27 cellular contexts compared by ENCODE assay signal in the genomic region with DNA sequence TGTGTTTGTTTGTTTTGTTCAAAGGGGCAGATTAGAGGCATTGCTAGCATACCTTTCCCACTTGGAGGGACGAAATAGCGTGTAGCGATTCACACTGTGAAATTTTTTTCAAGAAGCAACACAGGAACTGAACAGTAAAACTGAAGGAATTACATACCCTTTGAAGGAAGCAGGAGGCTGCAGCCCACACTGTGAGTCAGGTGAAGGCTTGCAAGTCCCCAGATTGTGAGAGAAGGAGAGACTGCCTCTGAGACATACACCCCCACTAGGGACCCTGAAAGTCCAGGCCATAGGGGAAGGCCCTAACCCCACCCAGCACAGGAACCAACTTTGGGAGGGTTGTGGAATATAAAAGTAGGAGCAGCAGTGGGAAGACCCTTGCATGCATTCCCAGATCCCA.
DNase-seq lines count a peak whose midpoint lies in the region; ATAC-seq, FAIRE-seq and TF ChIP-seq lines count a peak whose summit lies in the region.
"Had no signal": no experiment of that assay in that cellular context is flagged by ENCODE, and none has a peak within 500 bp of the region (broad histone marks: within the 10 kb centered on the region; RNA-seq: fewer than 3 reads in every experiment).

No MANE protein-coding gene starts in this region.

- no peak for ATAC-seq in GM21367 (IDR thresholded peaks at IDR 0.05; ENCODE audit: unreplicated experiment)
- ATAC-seq: activated CD8-positive, alpha-beta T cell treated with anti-CD3 and anti-CD28 coated beads for 36 hours; left ventricle myocardium superior; right lobe of liver had no signal

- WGBS in mesodermal cell (ENCODE audit: insufficient coverage in 2 of 2), 2 experiments: 56% methylated on average over 3 of the region's 3 CpGs; no CpG with 5 or more reads in 1 of the 2 experiments

- H3K9ac ChIP-seq in ES-I3 (ENCODE audit: low read depth, low read length): peak overlapping the region; percentile 31

- H3K9me3 ChIP-seq in ES-I3 (ENCODE audit: control insufficient read depth, insufficient read depth, low read length) (no peaks in the 10 kb centered on the region), mesodermal cell (ENCODE audit: control insufficient read depth, low read length) (peaks cover 5% of the 10 kb centered on the region)
- H3K9me3 ChIP-seq: adrenal gland, prostate gland, right lobe of liver, testis had no signal

- H3K27ac ChIP-seq in mesodermal cell (ENCODE audit: low read depth, low read length, severe bottlenecking): peak overlapping the region; percentile 26
- H3K27ac ChIP-seq: adrenal gland, epithelial cell of prostate, prostate gland, right lobe of liver, testis had no signal

- no peak overlapping the region for H3K4me3 ChIP-seq in astrocyte of the spinal cord (ENCODE audit: low read depth, low read length)
- no peak overlapping the region for H3K4me3 ChIP-seq in mesodermal cell (ENCODE audit: extremely low read depth, insufficient read depth, low read length, poor library complexity, severe bottlenecking)
- H3K4me3 ChIP-seq: adrenal gland, prostate gland, right lobe of liver, testis had no signal

- DNase-seq in NCI-H460 (ENCODE audit: extremely low read depth, low read depth) (peak; percentile 40), astrocyte of the spinal cord (ENCODE audit: low read depth, low spot score) (peak; percentile 59), GM03348 (ENCODE audit: low spot score) (no peak), foreskin melanocyte (no peak), GM12892 (ENCODE audit: insufficient read length) (no peak)
- DNase-seq: activated CD4-positive, CD25-positive, alpha-beta regulatory T cell treated with anti-CD3 and anti-CD28 coated beads, Interleukin-2, amount 50 U/mL, for 72 hours; activated naive CD4-positive, alpha-beta T cell treated with anti-CD3 and anti-CD28 coated beads, Interleukin-2, amount 10 ng/mL, durations not matched to agents 7 days and 5 days; adrenal gland; CD4-positive, alpha-beta T cell; DND-41; effector CD4-positive, alpha-beta T cell; HCEC 1CT; hypothalamus; left ventricle myocardium superior; NCI-H1092; NCI-H1694 treated with DMSO at 0.1 percent for 48 hours; NCI-H510A; right lobe of liver; testis had no signal

- peaks cover 9% of the 10 kb centered on the region; the same call in 1 of the 2 replicates for H3K4me1 ChIP-seq in ES-I3 (ENCODE audit: insufficient read depth, low read length)
- peaks cover 10% of the 10 kb centered on the region for H3K4me1 ChIP-seq in mesodermal cell (ENCODE audit: control insufficient read depth, insufficient read depth, low read length, poor library complexity, severe bottlenecking)
- H3K4me1 ChIP-seq: adrenal gland, prostate gland, right lobe of liver, testis had no signal

- TF ChIP-seq POLR2A in GM12892 (IDR thresholded peaks at IDR 0.05; ENCODE audit: low read depth, low read length): no peak

- in situ Hi-C loops in astrocyte of the spinal cord (cut with HindIII; ENCODE audit: low sequenced_read_pairs): no loop called here

- no peak for FAIRE-seq in GM12892 (lab: Jason Lieb, UNC)
- FAIRE-seq: islet of Langerhans, urothelium cell line had no signal

- no peak for TF ChIP-seq CTCF in astrocyte of the spinal cord (IDR thresholded peaks at IDR 0.05; ENCODE audit: low read depth, low read length)

- H3K36me3 ChIP-seq in ES-I3 (ENCODE audit: insufficient read depth, low read length): no peaks in the 10 kb centered on the region
- no peaks in the 10 kb centered on the region for H3K36me3 ChIP-seq in mesodermal cell (ENCODE audit: control insufficient read depth, insufficient read depth, low read length)
- H3K36me3 ChIP-seq: adrenal gland, prostate gland, right lobe of liver had no signal

Comparison
In these comparisons a context has a peak if more than half of its experiments do, and no peak if none do; other contexts are left out.
1. DNase-seq: peak in NCI-H460 (single experiment) and astrocyte of the spinal cord (single experiment); none in GM03348 (single experiment), foreskin melanocyte (single experiment) and GM12892 (single experiment).